18 cellular contexts compared by ENCODE assay signal in the genomic region with DNA sequence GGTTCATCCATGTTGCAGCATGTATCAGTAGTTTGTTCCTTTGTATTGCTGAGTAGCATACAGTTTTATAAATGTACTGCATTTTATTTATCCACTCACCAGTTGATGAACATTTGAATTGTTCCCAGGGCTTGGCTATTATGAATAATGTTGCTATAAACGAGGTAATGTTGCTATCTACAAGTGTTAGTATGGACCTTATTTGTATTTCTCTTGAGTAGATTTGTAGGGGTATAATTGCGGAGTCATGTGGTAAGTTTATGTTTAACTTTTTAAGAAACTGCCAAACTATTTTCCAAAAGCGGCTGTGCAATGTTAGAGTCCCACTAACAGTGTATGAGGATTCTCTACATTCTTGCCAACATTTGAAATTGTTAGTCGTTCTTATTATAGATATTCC.
"Had no signal": no experiment of that assay in that cellular context is flagged by ENCODE, and none has a peak within 500 bp of the region (broad histone marks: within the 10 kb centered on the region; RNA-seq: fewer than 3 reads in every experiment).

No MANE protein-coding gene starts in this region.

- H3K4me3 ChIP-seq: esophagus squamous epithelium, neural progenitor cell, ovary, psoas muscle, spleen, thoracic aorta had no signal

- H2AFZ ChIP-seq: neural progenitor cell had no signal

- H3K27ac ChIP-seq: esophagus squamous epithelium, neural progenitor cell, ovary, psoas muscle, thoracic aorta had no signal

- H3K27me3 ChIP-seq: esophagus squamous epithelium, neural progenitor cell, ovary, spleen had no signal

- H3K4me1 ChIP-seq: psoas muscle had no signal

- H3K36me3 ChIP-seq: esophagus squamous epithelium, neural progenitor cell, ovary, spleen, thoracic aorta had no signal

- ATAC-seq: left colon; natural killer cell; psoas muscle; sciatic nerve; stimulated activated memory B cell treated with anti-CD40 and anti-IgM and Interleukin-4, amounts not matched to agents 10 μg/mL and 1 μg/mL and 100 μg/mL, for 72 hours had no signal

- H3K9ac ChIP-seq: neural progenitor cell had no signal

- DNase-seq: cerebellar nuclear complex; esophagus squamous epithelium; foreskin fibroblast; left colon; natural killer cell; nucleus accumbens; ovary; psoas muscle; spleen; stimulated activated CD4-positive, alpha-beta T cell treated with anti-CD3 and anti-CD28 coated beads, Interleukin-15, amount 100 ng/mL, for 24 hours; stimulated activated CD4-positive, alpha-beta T cell treated with anti-CD3 and anti-CD28 coated beads, Interleukin-1b, Interleukin-23, amount 100 ng/mL, for 48 hours; stimulated activated CD4-positive, alpha-beta T cell treated with anti-CD3 and anti-CD28 coated beads, Interleukin-4, amount 100 ng/mL, for 24 hours; substantia nigra; trophoblast cell had no signal

- H3K9me3 ChIP-seq: esophagus squamous epithelium, ovary, psoas muscle, spleen, thoracic aorta had no signal

- H3K4me2 ChIP-seq: neural progenitor cell had no signal
